ENCODE assay signal across 1 cellular context in the genomic region with DNA sequence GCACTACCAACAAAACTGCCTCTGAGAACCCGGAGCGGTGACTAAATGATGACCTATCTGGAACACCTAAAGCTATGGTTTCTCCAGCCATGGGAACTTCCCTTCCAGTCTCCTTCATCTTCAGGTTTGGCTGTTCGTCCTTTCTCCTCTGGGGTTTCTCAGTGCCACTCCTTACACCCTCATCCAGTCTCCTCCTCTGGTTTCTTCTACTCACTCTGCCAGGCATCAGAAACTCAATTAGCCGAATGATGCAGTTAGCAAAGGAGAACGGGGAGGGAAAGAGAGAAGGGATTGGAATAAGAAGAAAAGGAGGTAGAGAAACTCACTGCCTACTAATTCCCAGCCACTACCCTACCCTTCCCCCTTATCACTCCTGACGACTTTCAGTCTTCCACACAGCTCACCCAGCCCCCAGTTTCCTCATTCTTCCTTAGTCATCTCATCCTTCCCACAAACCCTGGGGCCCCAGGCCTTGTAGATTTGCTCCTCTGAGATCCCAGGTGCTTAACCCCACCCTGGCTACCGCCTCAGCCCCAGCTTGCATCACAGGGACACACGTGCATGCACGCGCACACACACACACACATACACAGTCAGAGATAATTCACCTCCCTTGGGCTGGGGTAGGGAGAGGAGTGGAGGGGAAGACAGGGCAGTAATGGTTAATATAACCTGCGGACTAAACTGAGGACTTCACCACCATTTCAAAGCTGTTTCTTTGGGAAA.
TF ChIP-seq lines count a peak whose summit lies in the region.

No MANE protein-coding gene starts in this region.

TF ChIP-seq in SK-N-SH, 30 proteins besides CTCF, POLR2A, EP300 and RAD21 (continued from another document):
- TF ChIP-seq, protein P1, sequence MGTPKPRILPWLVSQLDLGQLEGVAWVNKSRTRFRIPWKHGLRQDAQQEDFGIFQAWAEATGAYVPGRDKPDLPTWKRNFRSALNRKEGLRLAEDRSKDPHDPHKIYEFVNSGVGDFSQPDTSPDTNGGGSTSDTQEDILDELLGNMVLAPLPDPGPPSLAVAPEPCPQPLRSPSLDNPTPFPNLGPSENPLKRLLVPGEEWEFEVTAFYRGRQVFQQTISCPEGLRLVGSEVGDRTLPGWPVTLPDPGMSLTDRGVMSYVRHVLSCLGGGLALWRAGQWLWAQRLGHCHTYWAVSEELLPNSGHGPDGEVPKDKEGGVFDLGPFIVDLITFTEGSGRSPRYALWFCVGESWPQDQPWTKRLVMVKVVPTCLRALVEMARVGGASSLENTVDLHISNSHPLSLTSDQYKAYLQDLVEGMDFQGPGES (IDR thresholded peaks at IDR 0.05; ENCODE audit: low read depth, low read length) = no peak
- TF ChIP-seq GABPA (IDR thresholded peaks at IDR 0.05; ENCODE audit: low read depth) (no peak), FOXM1 (IDR thresholded peaks at IDR 0.05; ENCODE audit: low read depth) (no peak), TEAD4 (IDR thresholded peaks at IDR 0.05; ENCODE audit: borderline replicate concordance, insufficient read depth) (no peak), ELF1 (IDR thresholded peaks at IDR 0.05) (peak; percentile 79), GATA2 (CRISPR knock-in tag; IDR thresholded peaks at IDR 0.05) (no peak), EZH2phosphoT487 (IDR thresholded peaks at IDR 0.05; ENCODE audit: borderline replicate concordance, low read depth) (no peak), YY1 (IDR thresholded peaks at IDR 0.05; ENCODE audit: low read depth) (no peak), NRF1 (IDR thresholded peaks at IDR 0.05; ENCODE audit: low read depth, low read length) (no peak), RXRA (IDR thresholded peaks at IDR 0.05; ENCODE audit: borderline replicate concordance, low read depth) (0 out of 2 replicates have a peak, but pooled peaks have one; percentile 16), RCOR1 (IDR thresholded peaks at IDR 0.05; ENCODE audit: low read length) (no peak), SIN3A (IDR thresholded peaks at IDR 0.05; ENCODE audit: borderline replicate concordance, low read depth, low read length) (no peak)
- TF ChIP-seq, protein P2, sequence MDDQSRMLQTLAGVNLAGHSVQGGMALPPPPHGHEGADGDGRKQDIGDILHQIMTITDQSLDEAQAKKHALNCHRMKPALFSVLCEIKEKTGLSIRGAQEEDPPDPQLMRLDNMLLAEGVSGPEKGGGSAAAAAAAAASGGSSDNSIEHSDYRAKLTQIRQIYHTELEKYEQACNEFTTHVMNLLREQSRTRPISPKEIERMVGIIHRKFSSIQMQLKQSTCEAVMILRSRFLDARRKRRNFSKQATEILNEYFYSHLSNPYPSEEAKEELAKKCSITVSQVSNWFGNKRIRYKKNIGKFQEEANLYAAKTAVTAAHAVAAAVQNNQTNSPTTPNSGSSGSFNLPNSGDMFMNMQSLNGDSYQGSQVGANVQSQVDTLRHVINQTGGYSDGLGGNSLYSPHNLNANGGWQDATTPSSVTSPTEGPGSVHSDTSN (IDR thresholded peaks at IDR 0.05) = peak; percentile 28; the same call in 1 of the 2 replicates
TF ChIP-seq in SK-N-SH: peak in this region for 6.
